In the genomic region with DNA sequence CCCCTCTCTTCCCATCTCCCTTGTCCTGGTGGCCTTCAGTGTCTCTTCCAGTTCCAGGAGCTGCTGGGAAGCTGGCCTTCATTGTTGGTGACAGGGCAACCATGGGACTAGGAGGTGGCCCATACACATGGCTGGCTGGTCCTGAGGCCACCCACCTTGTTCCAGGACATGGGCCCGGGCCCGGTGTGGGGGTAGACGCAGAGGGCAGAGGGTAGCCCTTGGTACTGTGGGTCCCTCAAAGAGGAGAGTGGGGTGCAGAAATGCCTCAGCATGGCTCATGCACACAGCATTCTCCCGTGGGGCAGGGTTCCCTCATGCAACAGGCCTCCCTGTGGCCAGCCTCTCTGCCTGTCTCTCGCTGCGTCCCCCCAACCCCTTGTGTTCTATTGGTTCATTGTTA, we compare ENCODE assay signal across 28 cellular contexts. TPM values are rescaled to one million over a fixed set of nuclear protein-coding genes. Genes with fewer than 3 reads are reported as not detected.
DNase-seq lines count a peak whose midpoint lies in the region; ATAC-seq and TF ChIP-seq lines count a peak whose summit lies in the region.
"Had no signal": no experiment of that assay in that cellular context is flagged by ENCODE, and none has a peak within 500 bp of the region (broad histone marks: within the 10 kb centered on the region; RNA-seq: fewer than 3 reads in every experiment).

No MANE protein-coding gene starts in this region.

- H3K36me3 ChIP-seq in BLaER1: no peaks in the 10 kb centered on the region
- no peaks in the 10 kb centered on the region for H3K36me3 ChIP-seq in HUES48 (ENCODE audit: control insufficient read depth, insufficient read depth, low read length)
- no peaks in the 10 kb centered on the region for H3K36me3 ChIP-seq in muscle layer of duodenum (ENCODE audit: control insufficient read depth in 1 of 2, insufficient read depth in 2 of 2, low read length in 2 of 2)
- H3K36me3 ChIP-seq in Karpas-422 (ENCODE audit: insufficient read depth, low read length): no peaks in the 10 kb centered on the region
- H3K36me3 ChIP-seq: upper lobe of right lung had no signal

- H3K9ac ChIP-seq in BLaER1: no peak overlapping the region
- H3K9ac ChIP-seq in HUES48 (ENCODE audit: low read depth, low read length): no peak overlapping the region
- no peak overlapping the region for H3K9ac ChIP-seq in Karpas-422 (ENCODE audit: low read length)
- H3K9ac ChIP-seq: parathyroid adenoma had no signal

- DNase-seq in foreskin keratinocyte: no peak
- DNase-seq in DMS53 treated with DMSO at 0.1 percent for 48 hours (lab: John Stamatoyannopoulos, UW; ENCODE audit: unreplicated experiment): no peak
- DNase-seq in cerebellar cortex (ENCODE audit: low spot score): no peak
- no peak for DNase-seq in Karpas-422
- no peak for DNase-seq in kidney glomerular epithelial cell (lab: John Stamatoyannopoulos, UW)
- DNase-seq: activated CD4-positive, alpha-beta T cell treated with anti-CD3 and anti-CD28 coated beads for 4 hours; activated CD8-positive, alpha-beta memory T cell treated with anti-CD3 and anti-CD28 coated beads for 24 hours; activated effector memory CD4-positive, alpha-beta T cell treated with Interleukin-2 at 50 U/mL for 16 hours; aorta; CD8-positive, alpha-beta T cell; DMS 273 treated with DMSO at 0.1 percent for 48 hours; effector memory CD8-positive, alpha-beta T cell; EL; left ventricle myocardium superior; NCI-H226; retina; stimulated activated naive CD4-positive, alpha-beta T cell; upper lobe of right lung had no signal

- H3K27ac ChIP-seq in BLaER1: peak overlapping the region; percentile 22; the same call in 1 of the 2 replicates
- peak overlapping the region; percentile 77 for H3K27ac ChIP-seq in HUES48 (ENCODE audit: low read depth, low read length)
- H3K27ac ChIP-seq in foreskin keratinocyte: peak overlapping the region; percentile 75
- peak overlapping the region; percentile 34 for H3K27ac ChIP-seq in muscle layer of duodenum (ENCODE audit: low read length)
- H3K27ac ChIP-seq in Karpas-422 (ENCODE audit: low read length): no peak overlapping the region
- H3K27ac ChIP-seq: parathyroid adenoma, upper lobe of right lung had no signal

- no peak for ATAC-seq in foreskin keratinocyte
- ATAC-seq: CD8-positive, alpha-beta T cell; effector memory CD8-positive, alpha-beta T cell; left ventricle myocardium superior had no signal

- H3K4me2 ChIP-seq in BLaER1: peak overlapping the region; percentile 87
- no peak overlapping the region for H3K4me2 ChIP-seq in Karpas-422 (ENCODE audit: low read depth, low read length, poor library complexity, severe bottlenecking)

- H4K20me1 ChIP-seq in BLaER1: no peaks in the 10 kb centered on the region
- H4K20me1 ChIP-seq in Karpas-422 (ENCODE audit: insufficient read depth, low read depth, low read length): no peaks in the 10 kb centered on the region

- TF ChIP-seq CTCF in foreskin keratinocyte (conservative IDR thresholded peaks at IDR 0.05): no peak

- H3K27me3 ChIP-seq in BLaER1 (0 out of 2 replicates have a peak, but pooled peaks cover 5% of the 10 kb centered on the region), HUES48 (ENCODE audit: control insufficient read depth, insufficient read depth, low read length) (no peaks in the 10 kb centered on the region; the same call in 1 of the 2 replicates), foreskin keratinocyte (peaks cover 3% of the 10 kb centered on the region), muscle layer of duodenum (ENCODE audit: low read depth, low read length) (no peaks in the 10 kb centered on the region), Karpas-422 (ENCODE audit: low read length) (no peaks in the 10 kb centered on the region)
- H3K27me3 ChIP-seq: upper lobe of right lung had no signal

- H3K4me3 ChIP-seq in BLaER1 (no peak overlapping the region), HUES48 (ENCODE audit: low read depth, low read length) (no peak overlapping the region), muscle layer of duodenum (ENCODE audit: low read depth in 1 of 2, low read length in 2 of 2) (no peak overlapping the region), Karpas-422 (ENCODE audit: low read length) (no peak overlapping the region)
- H3K4me3 ChIP-seq: skin epidermis, upper lobe of right lung had no signal

- H3K9me3 ChIP-seq in BLaER1 (no peaks in the 10 kb centered on the region), HUES48 (ENCODE audit: control insufficient read depth, insufficient read depth, low read length) (no peaks in the 10 kb centered on the region), muscle layer of duodenum (ENCODE audit: control insufficient read depth in 1 of 2, low read length in 2 of 2) (no peaks in the 10 kb centered on the region), Karpas-422 (ENCODE audit: low read length) (no peaks in the 10 kb centered on the region)
- H3K9me3 ChIP-seq: upper lobe of right lung had no signal

- H3K4me1 ChIP-seq in BLaER1 (peaks cover 72% of the 10 kb centered on the region), HUES48 (ENCODE audit: control insufficient read depth, insufficient read depth, low read length) (peaks cover 28% of the 10 kb centered on the region), foreskin keratinocyte (peaks cover 15% of the 10 kb centered on the region), muscle layer of duodenum (ENCODE audit: control insufficient read depth in 1 of 2, insufficient read depth in 2 of 2, low read length in 2 of 2) (peaks cover 0 to 4% of the 10 kb centered on the region in 2 donors), Karpas-422 (ENCODE audit: low read length) (no peaks in the 10 kb centered on the region)
- H3K4me1 ChIP-seq: parathyroid adenoma had no signal

- no peaks in the 10 kb centered on the region for H3K9me2 ChIP-seq in Karpas-422 (replicated peaks; ENCODE audit: insufficient read depth, low read length)

- H3K79me2 ChIP-seq in Karpas-422 (ENCODE audit: low read length): no peaks in the 10 kb centered on the region
- H3K79me2 ChIP-seq: parathyroid adenoma had no signal

- H2AFZ ChIP-seq in Karpas-422 (ENCODE audit: low read length): no peak overlapping the region
- H2AFZ ChIP-seq: parathyroid adenoma had no signal

RNA-seq across cellular contexts. Expression of gene SLC6A7, which starts 20.8 kb away (rescaled TPM):
- not detected in 2 replicates for total RNA-seq in foreskin keratinocyte
- not detected in 2 replicates for polyA plus RNA-seq in foreskin keratinocyte
- total RNA-seq in Karpas-422 (2014; rRNA removed; shearing (Covaris generic); ENCODE audit: low replicate concordance): not detected in 2 replicates
- total RNA-seq: A673; aorta; bronchial epithelial cell; CD8-positive, alpha-beta T cell; epithelial cell of proximal tubule; left ventricle myocardium superior; LHCN-M2; upper lobe of right lung had no signal

RNA-seq across cellular contexts. Expression of gene CDX1, which starts 44.1 kb away (rescaled TPM):
- total RNA-seq in foreskin keratinocyte: not detected in 2 replicates
- polyA plus RNA-seq in foreskin keratinocyte: not detected in 2 replicates
- total RNA-seq in Karpas-422 (2014; rRNA removed; shearing (Covaris generic); ENCODE audit: low replicate concordance): not detected in 2 replicates
- total RNA-seq: A673; aorta; bronchial epithelial cell; CD8-positive, alpha-beta T cell; epithelial cell of proximal tubule; left ventricle myocardium superior; LHCN-M2; upper lobe of right lung had no signal
- polyA plus RNA-seq: neural cell had no signal

RNA-seq across cellular contexts. Expression of gene PDGFRB, which starts 55.0 kb away (rescaled TPM):
- total RNA-seq in foreskin keratinocyte: not detected in 2 replicates
- polyA plus RNA-seq in foreskin keratinocyte: not detected in 2 replicates
- total RNA-seq in Karpas-422 (2014; rRNA removed; shearing (Covaris generic); ENCODE audit: low replicate concordance): not detected in 2 replicates
- polyA plus RNA-seq: neural cell had no signal
